Comparison of ENCODE assay signal across 28 cellular contexts in the genomic region with DNA sequence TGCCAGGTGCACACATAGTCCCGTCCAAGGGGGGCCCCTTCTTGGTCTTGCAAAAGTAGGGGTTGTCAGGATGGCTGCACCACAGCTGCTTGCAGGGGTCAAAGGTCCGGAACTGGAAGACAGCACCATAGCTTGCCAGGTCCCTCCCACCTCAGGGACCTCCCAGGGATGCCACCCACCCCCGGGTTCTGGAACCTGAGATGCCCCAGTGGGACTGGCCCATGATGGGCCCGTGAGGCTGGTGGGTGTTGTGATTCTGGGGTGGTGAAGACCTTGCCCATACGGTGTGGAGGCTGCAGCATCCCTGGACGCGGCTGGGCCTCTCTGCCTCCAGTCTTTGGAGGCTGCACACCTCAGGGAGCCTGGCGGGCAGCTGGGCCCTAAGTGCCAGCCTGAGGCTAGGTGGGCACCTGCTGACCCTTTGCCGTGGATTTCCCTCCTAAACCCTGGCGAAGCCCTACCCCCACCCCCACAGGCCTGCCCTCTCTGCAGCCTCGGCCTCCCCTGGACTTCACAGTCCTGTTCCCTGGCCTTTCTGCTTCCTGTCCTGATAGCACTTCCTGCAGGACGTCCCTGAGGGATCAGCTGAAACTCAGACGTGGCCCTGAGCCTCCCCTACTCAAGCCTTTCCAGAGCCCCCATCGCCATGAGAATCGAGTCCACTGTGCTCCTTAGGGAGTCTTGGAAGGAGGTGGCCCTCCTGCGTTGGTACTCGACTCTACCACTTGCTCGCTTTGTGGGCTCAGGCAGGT.
"Had no signal": no experiment of that assay in that cellular context is flagged by ENCODE, and none has a peak within 500 bp of the region (broad histone marks: within the 10 kb centered on the region; RNA-seq: fewer than 3 reads in every experiment).

No MANE protein-coding gene starts in this region.

- H3K27me3 Mint-ChIP-seq: activated CD4-positive, alpha-beta memory T cell treated with anti-CD3 and anti-CD28 coated beads, Interleukin-2, amount 10 ng/mL, durations not matched to agents 7 days and 5 days; activated CD4-positive, alpha-beta T cell treated with anti-CD3 and anti-CD28 coated beads, Interleukin-2, amount 10 ng/mL, durations not matched to agents 24 days and 14 days; activated naive CD8-positive, alpha-beta T cell; naive B cell had no signal

- H3K27ac Mint-ChIP-seq: activated CD4-positive, alpha-beta memory T cell treated with anti-CD3 and anti-CD28 coated beads, Interleukin-2, amount 10 ng/mL, durations not matched to agents 7 days and 5 days; activated CD4-positive, alpha-beta T cell treated with anti-CD3 and anti-CD28 coated beads, Interleukin-2, amount 10 ng/mL, durations not matched to agents 24 days and 14 days; activated naive CD8-positive, alpha-beta T cell; activated T-helper 1 cell treated with anti-CD3 and anti-CD28 coated beads, Interleukin-12 subunit alpha, Interleukin-12 subunit beta, Interleukin-2, Interleukin-4 antibody, amounts not matched to agents 30 ng/mL and 10 ng/mL and 1 ng/mL, durations not matched to agents 14 hours and 24 hours and 36 hours; effector memory CD8-positive, alpha-beta T cell; naive B cell; stimulated activated naive B cell treated with anti-CD40 and anti-IgM and Interleukin-4, amounts not matched to agents 10 μg/mL and 1 μg/mL and 100 μg/mL, for 72 hours had no signal

- H3K36me3 ChIP-seq: adrenal gland, ascending aorta, colonic mucosa, ovary, prostate gland, vagina had no signal

- ATAC-seq: activated CD4-positive, CD25-positive, alpha-beta regulatory T cell treated with anti-CD3 and anti-CD28 coated beads, Interleukin-2, amount 50 U/mL, for 24 hours; effector memory CD8-positive, alpha-beta T cell; esophagus mucosa; stimulated activated naive B cell treated with anti-CD40 and anti-IgM and Interleukin-4, amounts not matched to agents 10 μg/mL and 1 μg/mL and 100 μg/mL, for 72 hours had no signal

- H3K4me3 ChIP-seq: adrenal gland, ascending aorta, colonic mucosa, dorsolateral prefrontal cortex, lung, ovary, prostate gland, testis, vagina had no signal

- H3K4me1 Mint-ChIP-seq: activated CD4-positive, alpha-beta memory T cell treated with anti-CD3 and anti-CD28 coated beads, Interleukin-2, amount 10 ng/mL, durations not matched to agents 7 days and 5 days; activated CD4-positive, alpha-beta T cell treated with anti-CD3 and anti-CD28 coated beads, Interleukin-2, amount 10 ng/mL, durations not matched to agents 24 days and 14 days; naive B cell; stimulated activated naive B cell treated with anti-CD40 and anti-IgM and Interleukin-4, amounts not matched to agents 10 μg/mL and 1 μg/mL and 100 μg/mL, for 72 hours had no signal

- FAIRE-seq: endothelial cell of umbilical vein, small intestine had no signal

- H3K4me1 ChIP-seq: adrenal gland, ascending aorta, colonic mucosa, prostate gland, testis, vagina had no signal

- H3K27ac ChIP-seq: adrenal gland, ascending aorta, brain microvascular endothelial cell, colonic mucosa, dorsolateral prefrontal cortex, ovary, prostate gland, testis, vagina had no signal

- H3K4me3 Mint-ChIP-seq: activated CD4-positive, alpha-beta memory T cell treated with anti-CD3 and anti-CD28 coated beads, Interleukin-2, amount 10 ng/mL, durations not matched to agents 7 days and 5 days; activated CD4-positive, alpha-beta T cell treated with anti-CD3 and anti-CD28 coated beads, Interleukin-2, amount 10 ng/mL, durations not matched to agents 24 days and 14 days; activated naive CD8-positive, alpha-beta T cell; activated T-helper 1 cell treated with anti-CD3 and anti-CD28 coated beads, Interleukin-12 subunit alpha, Interleukin-12 subunit beta, Interleukin-2, Interleukin-4 antibody, amounts not matched to agents 30 ng/mL and 10 ng/mL and 1 ng/mL, durations not matched to agents 14 hours and 24 hours and 36 hours; effector memory CD8-positive, alpha-beta T cell; naive B cell; stimulated activated naive B cell treated with anti-CD40 and anti-IgM and Interleukin-4, amounts not matched to agents 10 μg/mL and 1 μg/mL and 100 μg/mL, for 72 hours had no signal

- H3K9me3 Mint-ChIP-seq: effector memory CD8-positive, alpha-beta T cell; naive B cell; stimulated activated naive B cell treated with anti-CD40 and anti-IgM and Interleukin-4, amounts not matched to agents 10 μg/mL and 1 μg/mL and 100 μg/mL, for 72 hours had no signal

- H3K9me3 ChIP-seq: adrenal gland, ascending aorta, colonic mucosa, ovary, prostate gland, testis, vagina had no signal

- DNase-seq: activated CD4-positive, alpha-beta memory T cell treated with anti-CD3 and anti-CD28 coated beads, Interleukin-2, amount 10 ng/mL, durations not matched to agents 7 days and 5 days; activated CD4-positive, alpha-beta T cell treated with anti-CD3 and anti-CD28 coated beads, Interleukin-2, amount 10 ng/mL, durations not matched to agents 24 days and 14 days; activated naive CD4-positive, alpha-beta T cell; brain microvascular endothelial cell; central memory CD4-positive, alpha-beta T cell; colonic mucosa; effector memory CD8-positive, alpha-beta T cell; foreskin melanocyte; kidney glomerular epithelial cell; naive B cell; small intestine; stimulated activated CD4-positive, alpha-beta T cell treated with anti-CD3 and anti-CD28 coated beads, Interleukin-15, amount 100 ng/mL, for 24 hours; stimulated activated CD8-positive, alpha-beta memory T cell treated with anti-CD3 and anti-CD28 coated beads, Interleukin-4, amount 100 ng/mL, for 48 hours; stimulated activated naive B cell treated with anti-CD40 and anti-IgM and Interleukin-4, amounts not matched to agents 10 μg/mL and 1 μg/mL and 100 μg/mL, for 72 hours; testis; trophoblast cell had no signal

- H3K36me3 Mint-ChIP-seq: activated naive CD8-positive, alpha-beta T cell; naive B cell; stimulated activated naive B cell treated with anti-CD40 and anti-IgM and Interleukin-4, amounts not matched to agents 10 μg/mL and 1 μg/mL and 100 μg/mL, for 72 hours had no signal
